ENCODE assay signal across 16 cellular contexts in the genomic region with DNA sequence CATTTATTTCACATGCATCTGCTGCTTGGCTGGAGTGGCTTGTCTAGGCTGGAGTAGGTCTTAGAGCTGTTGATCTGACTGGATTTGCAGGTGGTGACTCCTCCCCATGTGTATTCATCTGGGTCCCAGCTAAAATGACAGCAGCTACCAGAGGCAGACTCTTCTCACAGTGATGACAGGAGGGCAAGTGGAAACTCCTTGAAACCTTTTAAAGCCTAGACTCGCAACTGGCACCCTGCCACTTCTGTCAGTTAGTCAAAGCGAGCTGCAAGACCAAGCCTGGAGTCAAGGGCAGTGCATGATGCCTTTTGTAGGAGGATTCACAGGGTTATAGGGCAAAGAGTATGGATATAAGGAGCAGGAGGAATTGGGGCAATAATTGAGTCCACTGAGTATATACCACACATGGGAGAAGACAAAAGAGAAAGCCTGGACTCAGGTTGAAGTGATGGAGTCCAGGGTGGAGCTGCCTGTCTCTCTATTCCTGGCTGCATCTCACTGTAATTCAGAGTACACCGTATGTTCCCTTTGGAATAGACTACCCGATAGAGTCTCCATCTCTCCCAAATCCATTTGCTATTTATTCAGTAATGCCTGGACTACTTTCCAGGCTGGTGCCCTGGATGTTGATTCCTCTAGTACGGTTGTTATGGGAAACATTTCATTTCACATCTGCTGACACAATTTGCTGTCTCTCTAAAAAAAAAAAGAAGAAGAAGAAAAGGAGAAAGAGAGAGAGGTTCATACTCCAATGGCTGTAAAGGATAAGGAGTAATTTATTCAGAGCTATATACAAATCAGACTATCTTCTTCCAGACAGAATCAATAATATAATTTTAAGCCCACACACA.
DNase-seq lines count a peak whose midpoint lies in the region; ATAC-seq and TF ChIP-seq lines count a peak whose summit lies in the region.
"Had no signal": no experiment of that assay in that cellular context is flagged by ENCODE, and none has a peak within 500 bp of the region (broad histone marks: within the 10 kb centered on the region; RNA-seq: fewer than 3 reads in every experiment).

No MANE protein-coding gene starts in this region.

- H3K9ac ChIP-seq in MM.1S (ENCODE audit: low read length), result no peak overlapping the region

- peak; percentile 39 for ATAC-seq in activated CD4-positive, alpha-beta T cell treated with anti-CD3 and anti-CD28 coated beads for 36 hours
- ATAC-seq in heart right ventricle, result peak in 6 of 8 donors; percentile 56 to 83 (median 72)
- no peak for ATAC-seq in HG03378 (IDR thresholded peaks at IDR 0.05; ENCODE audit: unreplicated experiment)
- ATAC-seq: activated CD8-positive, alpha-beta memory T cell treated with anti-CD3 and anti-CD28 coated beads, Interleukin-2, amount 10 ng/mL, durations not matched to agents 7 days and 5 days; naive thymus-derived CD4-positive, alpha-beta T cell had no signal

- no peak overlapping the region for H3K27ac Mint-ChIP-seq in activated CD4-positive, alpha-beta T cell treated with anti-CD3 and anti-CD28 coated beads for 36 hours
- H3K27ac Mint-ChIP-seq in activated CD4-positive, alpha-beta T cell treated with anti-CD3 and anti-CD28 coated beads, Interleukin-2, amount 10 ng/mL, durations not matched to agents 7 days and 5 days, result no peak overlapping the region
- H3K27ac Mint-ChIP-seq: activated B cell treated with CpG ODN at 0.5 μM for 24 hours; activated CD8-positive, alpha-beta memory T cell treated with anti-CD3 and anti-CD28 coated beads, Interleukin-2, amount 10 ng/mL, durations not matched to agents 7 days and 5 days; naive thymus-derived CD4-positive, alpha-beta T cell had no signal

- no peaks in the 10 kb centered on the region for H3K36me3 Mint-ChIP-seq in activated CD4-positive, alpha-beta T cell treated with anti-CD3 and anti-CD28 coated beads for 36 hours (ENCODE audit: low read depth)
- no peaks in the 10 kb centered on the region for H3K36me3 Mint-ChIP-seq in activated CD4-positive, alpha-beta T cell treated with anti-CD3 and anti-CD28 coated beads, Interleukin-2, amount 10 ng/mL, durations not matched to agents 7 days and 5 days (ENCODE audit: low read depth)
- H3K36me3 Mint-ChIP-seq: activated CD8-positive, alpha-beta memory T cell treated with anti-CD3 and anti-CD28 coated beads, Interleukin-2, amount 10 ng/mL, durations not matched to agents 7 days and 5 days; naive thymus-derived CD4-positive, alpha-beta T cell had no signal

- peaks cover 23% of the 10 kb centered on the region for H3K27me3 Mint-ChIP-seq in activated CD4-positive, alpha-beta T cell treated with anti-CD3 and anti-CD28 coated beads for 36 hours
- peaks cover 20% of the 10 kb centered on the region for H3K27me3 Mint-ChIP-seq in activated CD4-positive, alpha-beta T cell treated with anti-CD3 and anti-CD28 coated beads, Interleukin-2, amount 10 ng/mL, durations not matched to agents 7 days and 5 days

- no peak for DNase-seq in activated CD4-positive, alpha-beta T cell treated with anti-CD3 and anti-CD28 coated beads for 36 hours
- no peak for DNase-seq in activated CD4-positive, alpha-beta T cell treated with anti-CD3 and anti-CD28 coated beads, Interleukin-2, amount 10 ng/mL, durations not matched to agents 7 days and 5 days
- peak; percentile 69 for DNase-seq in NCI-H748 (lab: John Stamatoyannopoulos, UW; ENCODE audit: unreplicated experiment)
- peak; percentile 31 to 48 for DNase-seq in heart right ventricle
- DNase-seq in superior temporal gyrus (ENCODE audit: extremely low spot score), result peak; percentile 55
- no peak for DNase-seq in MM.1S
- DNase-seq in stimulated activated CD8-positive, alpha-beta memory T cell treated with anti-CD3 and anti-CD28 coated beads, Interleukin-4, amount 100 ng/mL, for 48 hours, result no peak
- DNase-seq: activated B cell treated with CpG ODN at 0.5 μM for 24 hours; activated CD8-positive, alpha-beta memory T cell treated with anti-CD3 and anti-CD28 coated beads, Interleukin-2, amount 10 ng/mL, durations not matched to agents 7 days and 5 days; activated effector memory CD4-positive, alpha-beta T cell treated with anti-CD3 and anti-CD28 coated beads, Interleukin-2, amount 50 U/mL, for 16 hours; naive thymus-derived CD4-positive, alpha-beta T cell; NCI-H2081 treated with DMSO at 0.1 percent for 48 hours; Peyer's patch; stimulated activated CD4-positive, alpha-beta T cell treated with anti-CD3 and anti-CD28 coated beads, Interleukin-1b, Interleukin-23, amount 100 ng/mL, for 48 hours had no signal

- no peaks in the 10 kb centered on the region for H3F3A ChIP-seq in MM.1S (ENCODE audit: insufficient read depth, low read length)

- CTCF ChIA-PET in activated CD4-positive, alpha-beta T cell treated with anti-CD3 and anti-CD28 coated beads for 36 hours (lab: Charles Lee), result interaction anchor here (0.5 to 1.0 kb wide), 2 partner anchors 22 to 38 kb away, joined by 3 read pairs; no protein-coding TSS in a partner anchor
- CTCF ChIA-PET in activated CD4-positive, alpha-beta T cell treated with anti-CD3 and anti-CD28 coated beads, Interleukin-2, amount 10 ng/mL, durations not matched to agents 7 days and 5 days (lab: Charles Lee), result interaction anchor here (0.7 to 0.8 kb wide), 2 partner anchors 33 to 51 kb away, joined by 3 read pairs; no protein-coding TSS in a partner anchor

- H3K27ac ChIP-seq in heart right ventricle (no peak overlapping the region), MM.1S (ENCODE audit: low read length) (no peak overlapping the region)
- H3K27ac ChIP-seq: Peyer's patch, tibial nerve had no signal

- no peaks in the 10 kb centered on the region for H3K36me3 ChIP-seq in heart right ventricle
- no peaks in the 10 kb centered on the region for H3K36me3 ChIP-seq in MM.1S (replicated peaks; ENCODE audit: insufficient read depth, low read length)
- H3K36me3 ChIP-seq: Peyer's patch, tibial nerve had no signal

- no peaks in the 10 kb centered on the region for H4K20me1 ChIP-seq in MM.1S (ENCODE audit: insufficient read depth, low read length)

- no peak overlapping the region for H3K4me3 ChIP-seq in heart right ventricle
- H3K4me3 ChIP-seq in MM.1S (ENCODE audit: low read length), result no peak overlapping the region
- H3K4me3 ChIP-seq: Peyer's patch, tibial nerve had no signal

- H3K27me3 ChIP-seq in heart right ventricle (peaks cover 0 to 16% (median 7%) of the 10 kb centered on the region in 7 donors), MM.1S (replicated peaks; ENCODE audit: insufficient read depth, low read length) (no peaks in the 10 kb centered on the region)
- H3K27me3 ChIP-seq: Peyer's patch, tibial nerve had no signal

- no peaks in the 10 kb centered on the region for H3K9me3 ChIP-seq in heart right ventricle
- no peaks in the 10 kb centered on the region for H3K9me3 ChIP-seq in MM.1S (replicated peaks; ENCODE audit: insufficient read depth, low read length)
- H3K9me3 ChIP-seq: Peyer's patch, tibial nerve had no signal

- no peak overlapping the region for H3K4me3 Mint-ChIP-seq in activated CD4-positive, alpha-beta T cell treated with anti-CD3 and anti-CD28 coated beads for 36 hours
- H3K4me3 Mint-ChIP-seq in activated CD4-positive, alpha-beta T cell treated with anti-CD3 and anti-CD28 coated beads, Interleukin-2, amount 10 ng/mL, durations not matched to agents 7 days and 5 days, result no peak overlapping the region
- H3K4me3 Mint-ChIP-seq: activated B cell treated with CpG ODN at 0.5 μM for 24 hours; activated CD8-positive, alpha-beta memory T cell treated with anti-CD3 and anti-CD28 coated beads, Interleukin-2, amount 10 ng/mL, durations not matched to agents 7 days and 5 days; naive thymus-derived CD4-positive, alpha-beta T cell had no signal

- no peak for TF ChIP-seq CTCF in heart right ventricle (IDR thresholded peaks at IDR 0.05)
- no peak for TF ChIP-seq CTCF in MM.1S (IDR thresholded peaks at IDR 0.05; ENCODE audit: low read length)

- no peak overlapping the region for H2AFZ ChIP-seq in MM.1S (ENCODE audit: low read length)

- whole genome bisulfite sequencing in heart right ventricle, 2 donors, result 31 to 34% methylated on average over 5 of the region's 5 CpGs

- H3K9me3 Mint-ChIP-seq in activated CD4-positive, alpha-beta T cell treated with anti-CD3 and anti-CD28 coated beads for 36 hours (ENCODE audit: low read depth), result no peaks in the 10 kb centered on the region
- no peaks in the 10 kb centered on the region for H3K9me3 Mint-ChIP-seq in activated CD4-positive, alpha-beta T cell treated with anti-CD3 and anti-CD28 coated beads, Interleukin-2, amount 10 ng/mL, durations not matched to agents 7 days and 5 days
- H3K9me3 Mint-ChIP-seq: activated B cell treated with CpG ODN at 0.5 μM for 24 hours had no signal

- POLR2A ChIA-PET in activated CD4-positive, alpha-beta T cell treated with anti-CD3 and anti-CD28 coated beads for 36 hours (lab: Charles Lee), result no interaction called here
- POLR2A ChIA-PET in activated CD4-positive, alpha-beta T cell treated with anti-CD3 and anti-CD28 coated beads, Interleukin-2, amount 10 ng/mL, durations not matched to agents 7 days and 5 days (lab: Charles Lee), result interaction anchor here (0.7 kb wide), 1 partner anchor 117 kb away, joined by 3 read pairs; no protein-coding TSS in a partner anchor

- no peaks in the 10 kb centered on the region for H3K4me1 Mint-ChIP-seq in activated CD4-positive, alpha-beta T cell treated with anti-CD3 and anti-CD28 coated beads for 36 hours
- no peaks in the 10 kb centered on the region for H3K4me1 Mint-ChIP-seq in activated CD4-positive, alpha-beta T cell treated with anti-CD3 and anti-CD28 coated beads, Interleukin-2, amount 10 ng/mL, durations not matched to agents 7 days and 5 days
- H3K4me1 Mint-ChIP-seq: activated B cell treated with CpG ODN at 0.5 μM for 24 hours; activated CD8-positive, alpha-beta memory T cell treated with anti-CD3 and anti-CD28 coated beads, Interleukin-2, amount 10 ng/mL, durations not matched to agents 7 days and 5 days; naive thymus-derived CD4-positive, alpha-beta T cell had no signal

- intact Hi-C loops in activated CD4-positive, alpha-beta T cell treated with anti-CD3 and anti-CD28 coated beads for 36 hours (cut with DNase I, micrococcal nuclease), result no loop called here
- intact Hi-C loops in heart right ventricle (cut with DNase I), result no loop called here

- H3K79me2 ChIP-seq in MM.1S (ENCODE audit: low read length), result no peaks in the 10 kb centered on the region

- H3K4me1 ChIP-seq in heart right ventricle (peaks cover 0 to 6% (median 0%) of the 10 kb centered on the region in 9 donors), MM.1S (ENCODE audit: low read length) (no peaks in the 10 kb centered on the region)
- H3K4me1 ChIP-seq: Peyer's patch, tibial nerve had no signal

- no peak overlapping the region for H3K4me2 ChIP-seq in MM.1S (ENCODE audit: low read depth, low read length)

- H3K9me2 ChIP-seq in MM.1S (replicated peaks; ENCODE audit: insufficient read depth, low read length), result no peaks in the 10 kb centered on the region

Comparison
In these comparisons a context has a peak if more than half of its experiments do, and no peak if none do; other contexts are left out.
1. DNase-seq: peak in NCI-H748 (single experiment), heart right ventricle (2 of 2) and superior temporal gyrus (single experiment); none in activated CD4-positive, alpha-beta T cell treated with anti-CD3 and anti-CD28 coated beads for 36 hours (single experiment), activated CD4-positive, alpha-beta T cell treated with anti-CD3 and anti-CD28 coated beads, Interleukin-2, amount 10 ng/mL, durations not matched to agents 7 days and 5 days (single experiment), MM.1S (single experiment) and stimulated activated CD8-positive, alpha-beta memory T cell treated with anti-CD3 and anti-CD28 coated beads, Interleukin-4, amount 100 ng/mL, for 48 hours (single experiment).